Comparison of ENCODE assay signal across 8 cellular contexts in genomic region chr5:40841068-40841805, GRCh38. TPM values are rescaled to one million over a fixed set of nuclear protein-coding genes. Genes with fewer than 3 reads are reported as not detected.
DNase-seq lines count a peak whose midpoint lies in the region; ATAC-seq and TF ChIP-seq lines count a peak whose summit lies in the region.

A gene with protein sequence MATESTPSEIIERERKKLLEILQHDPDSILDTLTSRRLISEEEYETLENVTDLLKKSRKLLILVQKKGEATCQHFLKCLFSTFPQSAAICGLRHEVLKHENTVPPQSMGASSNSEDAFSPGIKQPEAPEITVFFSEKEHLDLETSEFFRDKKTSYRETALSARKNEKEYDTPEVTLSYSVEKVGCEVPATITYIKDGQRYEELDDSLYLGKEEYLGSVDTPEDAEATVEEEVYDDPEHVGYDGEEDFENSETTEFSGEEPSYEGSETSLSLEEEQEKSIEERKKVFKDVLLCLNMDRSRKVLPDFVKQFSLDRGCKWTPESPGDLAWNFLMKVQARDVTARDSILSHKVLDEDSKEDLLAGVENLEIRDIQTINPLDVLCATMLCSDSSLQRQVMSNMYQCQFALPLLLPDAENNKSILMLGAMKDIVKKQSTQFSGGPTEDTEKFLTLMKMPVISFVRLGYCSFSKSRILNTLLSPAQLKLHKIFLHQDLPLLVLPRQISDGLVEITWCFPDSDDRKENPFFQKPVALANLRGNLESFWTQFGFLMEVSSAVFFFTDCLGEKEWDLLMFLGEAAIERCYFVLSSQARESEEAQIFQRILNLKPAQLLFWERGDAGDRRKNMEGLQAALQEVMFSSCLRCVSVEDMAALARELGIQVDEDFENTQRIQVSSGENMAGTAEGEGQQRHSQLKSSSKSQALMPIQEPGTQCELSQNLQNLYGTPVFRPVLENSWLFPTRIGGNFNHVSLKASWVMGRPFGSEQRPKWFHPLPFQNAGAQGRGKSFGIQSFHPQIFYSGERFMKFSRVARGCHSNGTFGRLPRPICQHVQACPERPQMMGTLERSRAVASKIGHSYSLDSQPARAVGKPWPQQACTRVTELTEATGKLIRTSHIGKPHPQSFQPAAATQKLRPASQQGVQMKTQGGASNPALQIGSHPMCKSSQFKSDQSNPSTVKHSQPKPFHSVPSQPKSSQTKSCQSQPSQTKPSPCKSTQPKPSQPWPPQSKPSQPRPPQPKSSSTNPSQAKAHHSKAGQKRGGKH (plus strand): TSS chr5:40841367. CDS start chr5:40841383, 16 bp downstream.

- CTCF ChIA-PET in WTC11 (lab: Charles Lee) = interaction anchor here (0.9 to 1.0 kb wide), 2 partner anchors 30 to 38 kb away, joined by 3 read pairs; no protein-coding TSS in a partner anchor

- peaks cover 11% of the 10 kb centered on the region for H3K4me1 Mint-ChIP-seq in activated naive CD4-positive, alpha-beta T cell treated with anti-CD3 and anti-CD28 coated beads, Interleukin-2, amount 50 U/mL, for 24 hours
- peaks cover 21% of the 10 kb centered on the region for H3K4me1 Mint-ChIP-seq in WTC11

- H3K36me3 Mint-ChIP-seq in activated naive CD4-positive, alpha-beta T cell treated with anti-CD3 and anti-CD28 coated beads, Interleukin-2, amount 50 U/mL, for 24 hours = peaks cover 6% of the 10 kb centered on the region
- H3K36me3 Mint-ChIP-seq in WTC11 = no peaks in the 10 kb centered on the region

- H3K4me3 ChIP-seq in HL-60 (replicated peaks; ENCODE audit: insufficient read depth, low read length) = peak within 1 kb of the TSS; percentile 47

- H3K9me3 Mint-ChIP-seq in activated naive CD4-positive, alpha-beta T cell treated with anti-CD3 and anti-CD28 coated beads, Interleukin-2, amount 50 U/mL, for 24 hours = no peaks in the 10 kb centered on the region
- no peaks in the 10 kb centered on the region for H3K9me3 Mint-ChIP-seq in WTC11

- TF ChIP-seq CTCF in HL-60 (IDR thresholded peaks at IDR 0.05; ENCODE audit: insufficient read depth, low read length) (no peak), WTC11 (IDR thresholded peaks at IDR 0.05) (no peak)

- peak within 1 kb of the TSS; percentile 97 for H3K27ac Mint-ChIP-seq in activated naive CD4-positive, alpha-beta T cell treated with anti-CD3 and anti-CD28 coated beads, Interleukin-2, amount 50 U/mL, for 24 hours
- H3K27ac Mint-ChIP-seq in WTC11 = peak within 1 kb of the TSS; percentile 61

- no peaks in the 10 kb centered on the region for H3K27me3 ChIP-seq in HL-60 (ENCODE audit: insufficient read depth, poor library complexity, severe bottlenecking)

- DNase-seq in activated naive CD4-positive, alpha-beta T cell treated with Interleukin-2 at 50 U/mL for 16 hours = no peak
- DNase-seq in HL-60 (ENCODE audit: low read depth in 1 of 2, low spot score in 1 of 2) (peak; percentile 46 to 48), WTC11 (ENCODE audit: low spot score) (no peak), Right ventricle myocardium superior (no peak), sciatic nerve (ENCODE audit: low spot score) (no peak), NCI-H2196 (lab: John Stamatoyannopoulos, UW; ENCODE audit: unreplicated experiment) (no peak)
- no peak for DNase-seq in effector CD4-positive, alpha-beta T cell

- peak within 1 kb of the TSS; percentile 89 for H3K4me3 Mint-ChIP-seq in activated naive CD4-positive, alpha-beta T cell treated with anti-CD3 and anti-CD28 coated beads, Interleukin-2, amount 50 U/mL, for 24 hours
- H3K4me3 Mint-ChIP-seq in WTC11 = peak within 1 kb of the TSS; percentile 54

- peak; percentile 74 for ATAC-seq in WTC11
- ATAC-seq in Right ventricle myocardium superior (ENCODE audit: poor library complexity) = peak; percentile 71
- ATAC-seq in sciatic nerve = peak; percentile 61

- H3K27ac ChIP-seq in HL-60 (replicated peaks) = peak within 1 kb of the TSS; percentile 93

- intact Hi-C loops in Right ventricle myocardium superior (cut with DNase I) = no loop called here
- intact Hi-C loops in sciatic nerve (cut with DNase I) = no loop called here

- no peaks in the 10 kb centered on the region for H3K27me3 Mint-ChIP-seq in activated naive CD4-positive, alpha-beta T cell treated with anti-CD3 and anti-CD28 coated beads, Interleukin-2, amount 50 U/mL, for 24 hours
- peaks cover 3% of the 10 kb centered on the region; the same call in 1 of the 2 replicates for H3K27me3 Mint-ChIP-seq in WTC11 (ENCODE audit: low read depth)

- POLR2A ChIA-PET in WTC11 (lab: Charles Lee) = interaction anchor here (0.6 kb wide), 1 partner anchor 12 kb away, joined by 3 read pairs; no protein-coding TSS in a partner anchor

TF ChIP-seq in WTC11, 78 proteins besides CTCF, POLR2A, EP300 and RAD21 (continues in another document):
- no peak for TF ChIP-seq SOX15 (CRISPR knock-in tag; IDR thresholded peaks at IDR 0.05)
- TF ChIP-seq TCF7 (CRISPR knock-in tag; IDR thresholded peaks at IDR 0.05; ENCODE audit: low read depth) = no peak
- TF ChIP-seq ESRRA (CRISPR knock-in tag; IDR thresholded peaks at IDR 0.05; ENCODE audit: borderline replicate concordance) = no peak
- TF ChIP-seq ZNF281 (CRISPR knock-in tag; IDR thresholded peaks at IDR 0.05) = no peak
- no peak for TF ChIP-seq MYBL2 (CRISPR knock-in tag; IDR thresholded peaks at IDR 0.05)
- TF ChIP-seq, protein P1, sequence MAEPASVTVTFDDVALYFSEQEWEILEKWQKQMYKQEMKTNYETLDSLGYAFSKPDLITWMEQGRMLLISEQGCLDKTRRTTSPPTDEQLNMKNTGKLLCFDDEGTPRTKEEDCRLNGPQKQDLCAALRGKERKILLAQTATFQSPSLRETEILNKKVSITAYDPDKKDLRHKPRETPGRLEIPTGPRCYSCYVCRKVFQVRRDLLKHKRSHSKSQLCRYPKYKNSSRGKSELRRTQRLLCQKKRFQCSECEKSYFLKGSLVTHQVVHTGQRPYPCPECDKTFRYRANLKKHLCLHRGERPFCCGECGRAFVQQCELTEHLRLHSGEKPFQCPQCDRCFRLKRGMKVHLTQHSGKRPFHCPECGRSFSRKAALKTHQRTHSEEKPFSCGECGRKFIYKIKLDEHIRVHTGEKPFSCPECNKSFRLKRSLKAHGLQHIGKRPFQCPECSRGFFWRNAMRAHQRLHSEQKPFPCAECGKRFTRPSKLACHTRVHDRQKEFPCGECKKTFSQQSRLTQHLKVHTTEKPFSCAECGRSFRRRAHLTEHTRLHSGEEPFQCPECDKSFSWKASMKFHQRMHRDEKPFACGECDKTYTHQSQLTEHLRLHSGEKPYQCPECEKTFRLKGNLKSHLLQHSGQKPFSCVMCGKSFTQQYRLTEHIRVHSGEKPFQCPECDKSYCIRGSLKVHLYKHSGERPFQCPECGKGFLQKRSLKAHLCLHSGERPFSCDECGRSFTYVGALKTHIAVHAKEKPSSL (CRISPR knock-in tag; conservative IDR thresholded peaks at IDR 0.05) = no peak
- no peak for TF ChIP-seq NFATC4 (CRISPR knock-in tag; IDR thresholded peaks at IDR 0.05)
- TF ChIP-seq E2F5 (CRISPR knock-in tag; IDR thresholded peaks at IDR 0.05) = no peak
- no peak for TF ChIP-seq ZNF121 (CRISPR knock-in tag; IDR thresholded peaks at IDR 0.05)
- no peak for TF ChIP-seq FOXP4 (CRISPR knock-in tag; IDR thresholded peaks at IDR 0.05)
- TF ChIP-seq JAZF1 (CRISPR knock-in tag; IDR thresholded peaks at IDR 0.05) = no peak
- TF ChIP-seq, protein P2, sequence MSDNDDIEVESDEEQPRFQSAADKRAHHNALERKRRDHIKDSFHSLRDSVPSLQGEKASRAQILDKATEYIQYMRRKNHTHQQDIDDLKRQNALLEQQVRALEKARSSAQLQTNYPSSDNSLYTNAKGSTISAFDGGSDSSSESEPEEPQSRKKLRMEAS (CRISPR knock-in tag; IDR thresholded peaks at IDR 0.05) = no peak

RNA-seq across cellular contexts. Expression of the gene that starts here (rescaled TPM):
- total RNA-seq in WTC11 (2021) (0.24 to 0.44 TPM (median 0.34 TPM) in 3 replicates), Right ventricle myocardium superior (5.3 TPM), sciatic nerve (10.9 TPM)

Comparison
In these comparisons a context has a peak if more than half of its experiments do, and no peak if none do; other contexts are left out.
1. Peak in ATAC-seq in WTC11; RNA of the gene not detected or under 1 TPM.
2. DNase-seq: peak in HL-60 (2 of 2); none in activated naive CD4-positive, alpha-beta T cell treated with Interleukin-2 at 50 U/mL for 16 hours (single experiment), WTC11 (single experiment), Right ventricle myocardium superior (single experiment), sciatic nerve (single experiment), NCI-H2196 (single experiment) and effector CD4-positive, alpha-beta T cell (single experiment).
3. Peak in every context shown above with its lines, with median percentiles within 50 percentile points of each other: ATAC-seq.